8 cellular contexts compared by ENCODE assay signal in genomic region chr22:35400335-35400680, GRCh38. TPM values are rescaled to one million over a fixed set of nuclear protein-coding genes. Genes with fewer than 3 reads are reported as not detected.
DNase-seq lines count a peak whose midpoint lies in the region; ATAC-seq and TF ChIP-seq lines count a peak whose summit lies in the region.

No MANE protein-coding gene starts in this region.

- peaks cover 23% of the 10 kb centered on the region for H3K4me1 Mint-ChIP-seq in memory B cell

- H3K4me3 ChIP-seq in breast epithelium (peak overlapping the region; percentile 70 to 95 (median 84)), thyroid gland (replicated peaks in 1 of 3) (peak overlapping the region; percentile 14 to 91 (median 32))

- H3K9me3 ChIP-seq in breast epithelium (no peaks in the 10 kb centered on the region), thyroid gland (no peaks in the 10 kb centered on the region)

- peak overlapping the region; percentile 97 for H3K4me3 Mint-ChIP-seq in memory B cell

- peak overlapping the region; percentile 99 for H3K27ac Mint-ChIP-seq in memory B cell

- no peaks in the 10 kb centered on the region for H3K9me3 Mint-ChIP-seq in memory B cell

- H3K27ac ChIP-seq in breast epithelium (peak overlapping the region; percentile 23 to 50), thyroid gland (no peak overlapping the region)

- WGBS in thyroid gland, 2 donors, result 0 to 2% methylated on average over 13 to 19 of the region's 29 CpGs

- no peaks in the 10 kb centered on the region for H3K36me3 ChIP-seq in breast epithelium
- H3K36me3 ChIP-seq in thyroid gland, result peaks cover 0 to 3% of the 10 kb centered on the region in 2 donors

- H3K27me3 ChIP-seq in breast epithelium (no peaks in the 10 kb centered on the region), thyroid gland (no peaks in the 10 kb centered on the region)

- H3K36me3 Mint-ChIP-seq in memory B cell, result peaks cover 12% of the 10 kb centered on the region

- no peak for ATAC-seq in memory B cell (ENCODE audit: low read depth)
- no peak for ATAC-seq in HG02973 (IDR thresholded peaks at IDR 0.05; ENCODE audit: unreplicated experiment)

- H3K4me1 ChIP-seq in breast epithelium, result no peaks in the 10 kb centered on the region
- H3K4me1 ChIP-seq in thyroid gland, result peaks cover 10 to 19% of the 10 kb centered on the region in 2 donors

- TF ChIP-seq POLR2A in breast epithelium (IDR thresholded peaks at IDR 0.05) (no peak), thyroid gland (IDR thresholded peaks at IDR 0.05) (no peak)

- intact Hi-C loops in breast epithelium (cut with DNase I; ENCODE audit: low total_unique reads), result no loop called here
- intact Hi-C loops in thyroid gland (cut with DNase I), result no loop called here

- H3K27me3 Mint-ChIP-seq in memory B cell, result no peaks in the 10 kb centered on the region

- TF ChIP-seq CTCF in breast epithelium (IDR thresholded peaks at IDR 0.05) (no peak), thyroid gland (IDR thresholded peaks at IDR 0.05) (no peak)

- DNase-seq in stimulated activated CD8-positive, alpha-beta memory T cell treated with anti-CD3 and anti-CD28 coated beads, Interleukin-15, amount 100 ng/mL, for 24 hours (ENCODE audit: low read depth), result peak; percentile 21
- DNase-seq in stimulated activated CD8-positive, alpha-beta memory T cell treated with anti-CD3 and anti-CD28 coated beads, Interleukin-4, amount 100 ng/mL, for 48 hours, result no peak
- peak; percentile 56 for DNase-seq in NAMALWA (ENCODE audit: low spot score)
- DNase-seq in breast epithelium (ENCODE audit: low spot score in 2 of 2), result no peak
- DNase-seq in memory B cell (ENCODE audit: low spot score in 2 of 2), result no peak
- no peak for DNase-seq in thyroid gland
- DNase-seq in epidermal melanocyte (ENCODE audit: insufficient read length, low spot score), result no peak

RNA-seq across cellular contexts. Expression of gene MCM5, which starts 0.4 kb away (rescaled TPM):
- total RNA-seq in breast epithelium (10 to 100 TPM; 16.4 to 23.3 (median 16.8) TPM), thyroid gland (10 to 100 TPM; 16.7 to 34.7 (median 25.1) TPM)

RNA-seq across cellular contexts. Expression of gene HMOX1, which starts 19.4 kb away (rescaled TPM):
- total RNA-seq in breast epithelium, result 10 to 100 TPM; 11.5 to 38.6 (median 21.3) TPM
- 10 to 100 TPM in 1 of 4 donors, 1 to 10 TPM in 3; 5.2 to 13.0 (median 6.9) TPM for total RNA-seq in thyroid gland

Comparison
In these comparisons a context has a peak if more than half of its experiments do, and no peak if none do; other contexts are left out.
1. DNase-seq: peak in stimulated activated CD8-positive, alpha-beta memory T cell treated with anti-CD3 and anti-CD28 coated beads, Interleukin-15, amount 100 ng/mL, for 24 hours (single experiment) and NAMALWA (single experiment); none in stimulated activated CD8-positive, alpha-beta memory T cell treated with anti-CD3 and anti-CD28 coated beads, Interleukin-4, amount 100 ng/mL, for 48 hours (single experiment), breast epithelium (0 of 2), memory B cell (0 of 2), thyroid gland (0 of 2) and epidermal melanocyte (single experiment).
2. H3K27ac ChIP-seq: peak in breast epithelium (2 of 2); none in thyroid gland (0 of 3).